In the genomic region with DNA sequence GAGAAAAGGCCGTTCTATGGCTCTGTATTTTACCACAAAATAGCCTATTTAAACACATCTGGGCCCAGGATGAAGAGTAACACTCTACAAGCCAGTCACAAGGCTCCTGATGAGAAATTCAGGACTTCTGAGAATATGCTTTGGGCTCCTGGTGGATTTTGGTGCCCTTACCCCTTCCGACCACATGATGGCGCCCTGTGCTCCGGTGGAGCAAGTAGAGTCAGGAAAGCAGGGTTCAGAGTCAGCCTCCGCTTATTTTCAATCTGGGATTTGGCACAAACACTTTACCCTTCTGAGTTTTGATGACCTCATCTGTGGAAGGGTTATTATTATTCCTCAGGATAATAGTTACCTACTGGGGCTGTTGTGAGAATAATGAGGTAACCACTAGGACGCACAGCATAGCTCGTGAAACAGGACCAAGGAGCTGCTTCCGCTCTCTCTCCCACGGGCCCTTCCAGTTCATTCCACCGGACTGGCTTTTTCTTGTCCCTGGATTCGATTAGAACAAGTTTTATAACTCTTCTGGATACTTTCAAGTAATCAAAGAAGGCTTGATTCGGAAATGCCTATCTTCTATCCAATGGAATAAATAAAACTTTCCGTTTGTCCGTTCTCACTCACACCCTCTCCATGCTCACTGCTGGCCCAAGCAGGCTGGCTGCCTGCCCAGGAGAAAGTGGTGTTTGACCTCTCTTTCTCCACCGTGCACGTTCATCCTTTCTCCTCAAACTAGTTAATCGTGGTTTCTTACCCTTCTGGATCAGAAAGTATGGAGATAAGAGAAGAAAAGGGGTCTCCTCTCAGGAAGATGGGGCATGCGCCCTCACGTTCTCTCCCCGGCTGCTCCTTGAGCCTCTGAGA, we compare ENCODE assay signal across 9 cellular contexts.
DNase-seq lines count a peak whose midpoint lies in the region; ATAC-seq, FAIRE-seq and TF ChIP-seq lines count a peak whose summit lies in the region.
"Had no signal": no experiment of that assay in that cellular context is flagged by ENCODE, and none has a peak within 500 bp of the region (broad histone marks: within the 10 kb centered on the region; RNA-seq: fewer than 3 reads in every experiment).

No MANE protein-coding gene starts in this region.

- intact Hi-C loops in aorta (cut with DNase I): no loop called here

- 64 to 68% methylated on average over 20 of the region's 20 CpGs for WGBS in aorta, 2 donors

- no peaks in the 10 kb centered on the region for H3K27me3 ChIP-seq in NT2/D1 (ENCODE audit: insufficient read depth, insufficient read length)
- no peaks in the 10 kb centered on the region for H3K27me3 ChIP-seq in aorta (ENCODE audit: control insufficient read depth in 1 of 2, insufficient read depth in 2 of 2, low read length in 1 of 2)

- H3K9ac ChIP-seq in NT2/D1 (ENCODE audit: insufficient read length, low read depth): no peak overlapping the region

- H3K36me3 ChIP-seq in NT2/D1 (ENCODE audit: insufficient read depth, insufficient read length, low read length): no peaks in the 10 kb centered on the region
- no peaks in the 10 kb centered on the region for H3K36me3 ChIP-seq in aorta (ENCODE audit: control insufficient read depth in 1 of 2, insufficient read depth in 2 of 2, low read length in 1 of 2)

- peak; percentile 57 for ATAC-seq in GM21360 (IDR thresholded peaks at IDR 0.05; ENCODE audit: unreplicated experiment)
- ATAC-seq in aorta (ENCODE audit: low FRiP score): peak; percentile 29
- ATAC-seq in GM19463 (IDR thresholded peaks at IDR 0.05; ENCODE audit: unreplicated experiment): no peak
- ATAC-seq in HG02642 (IDR thresholded peaks at IDR 0.05; ENCODE audit: poor library complexity, unreplicated experiment): no peak

- no peak for FAIRE-seq in D721Med (lab: Jason Lieb, UNC)

- H3K27ac ChIP-seq in aorta (ENCODE audit: low read depth in 1 of 2, low read length in 2 of 2): no peak overlapping the region
- H3K27ac ChIP-seq: SK-N-MC had no signal

- no peak for DNase-seq in D721Med (ENCODE audit: insufficient read length, low spot score)
- DNase-seq in NT2/D1 (ENCODE audit: low read depth, low spot score): peak; percentile 20
- DNase-seq in fibroblast of the aortic adventitia (ENCODE audit: low read depth): peak; percentile 19
- peak in 1 of 2 donors; percentile 62 for DNase-seq in aorta
- DNase-seq in activated CD4-positive, CD25-positive, alpha-beta regulatory T cell treated with anti-CD3 and anti-CD28 coated beads, Interleukin-2, amount 50 U/mL, for 72 hours: no peak

- H3K4me1 ChIP-seq in NT2/D1 (ENCODE audit: insufficient read depth, insufficient read length) (no peaks in the 10 kb centered on the region), aorta (ENCODE audit: control insufficient read depth in 1 of 2, insufficient read depth in 2 of 2, low read length in 2 of 2) (no peaks in the 10 kb centered on the region)

- TF ChIP-seq CTCF in D721Med (IDR thresholded peaks at IDR 0.05; ENCODE audit: insufficient read depth, missing control alignments) (peak; percentile 37), fibroblast of the aortic adventitia (IDR thresholded peaks at IDR 0.05; ENCODE audit: insufficient read depth, low read length) (peak; percentile 62)

- no peak overlapping the region for H3K4me3 ChIP-seq in NT2/D1 (ENCODE audit: insufficient read length, low read depth)
- H3K4me3 ChIP-seq in fibroblast of the aortic adventitia (ENCODE audit: low read depth, low read length): no peak overlapping the region
- H3K4me3 ChIP-seq in aorta (ENCODE audit: low read length in 2 of 2): no peak overlapping the region
- H3K4me3 ChIP-seq: SK-N-MC had no signal

- H3K9me3 ChIP-seq in NT2/D1 (ENCODE audit: insufficient read depth, low read length) (no peaks in the 10 kb centered on the region), aorta (ENCODE audit: control insufficient read depth, low read length) (no peaks in the 10 kb centered on the region)

Comparison
In these comparisons a context has a peak if more than half of its experiments do, and no peak if none do; other contexts are left out.
1. DNase-seq: peak in NT2/D1 (single experiment) and fibroblast of the aortic adventitia (single experiment); none in D721Med (single experiment) and activated CD4-positive, CD25-positive, alpha-beta regulatory T cell treated with anti-CD3 and anti-CD28 coated beads, Interleukin-2, amount 50 U/mL, for 72 hours (single experiment).
2. ATAC-seq: peak in GM21360 (single experiment) and aorta (single experiment); none in GM19463 (single experiment) and HG02642 (single experiment).